ENCODE assay signal across 1 cellular context in genomic region chr1:178776553-178776952, GRCh38.
A peak's percentile ranks its signal among the peaks of the same experiment; 100 is the strongest.
TF ChIP-seq lines count a peak whose summit lies in the region.

No MANE protein-coding gene starts in this region.

TF ChIP-seq in HepG2, 621 proteins besides CTCF, POLR2A, EP300 and RAD21 (continued from another document and continues in another):
- peak; percentile 45; the same call in 1 of the 2 replicates for TF ChIP-seq SAP130 (CRISPR knock-in tag; IDR thresholded peaks at IDR 0.05; ENCODE audit: low read depth)
- TF ChIP-seq ZSCAN5A (CRISPR knock-in tag; IDR thresholded peaks at IDR 0.05; ENCODE audit: borderline replicate concordance), result no peak
- no peak for TF ChIP-seq PHB2 (IDR thresholded peaks at IDR 0.05; ENCODE audit: partially characterized antibody)
- TF ChIP-seq YY1 (IDR thresholded peaks at IDR 0.05; ENCODE audit: insufficient read depth, insufficient replicate concordance, low read depth, low read length), result no peak
- TF ChIP-seq RFXANK (CRISPR knock-in tag; IDR thresholded peaks at IDR 0.05), result no peak
- no peak for TF ChIP-seq ZNF513 (CRISPR knock-in tag; conservative IDR thresholded peaks at IDR 0.05)
- no peak for TF ChIP-seq POLR2AphosphoS2 (IDR thresholded peaks at IDR 0.05; ENCODE audit: low read depth, low read length)
- no peak for TF ChIP-seq ZNF775 (CRISPR knock-in tag; IDR thresholded peaks at IDR 0.05; ENCODE audit: borderline replicate concordance)
- no peak for TF ChIP-seq ZNF251 (CRISPR knock-in tag; IDR thresholded peaks at IDR 0.05)
- no peak for TF ChIP-seq EHMT2 (IDR thresholded peaks at IDR 0.05; ENCODE audit: borderline replicate concordance, low read depth, low read length)
- no peak for TF ChIP-seq ZBTB39 (CRISPR knock-in tag; IDR thresholded peaks at IDR 0.05)
- no peak for TF ChIP-seq ZNF12 (CRISPR knock-in tag; IDR thresholded peaks at IDR 0.05)
- TF ChIP-seq KLF15 (CRISPR knock-in tag; IDR thresholded peaks at IDR 0.05; ENCODE audit: borderline replicate concordance), result no peak
- no peak for TF ChIP-seq CSRNP2 (CRISPR knock-in tag; conservative IDR thresholded peaks at IDR 0.05; ENCODE audit: low read depth)
- TF ChIP-seq MAZ (IDR thresholded peaks at IDR 0.05; ENCODE audit: borderline replicate concordance, low read depth, low read length), result no peak
- no peak for TF ChIP-seq MAZ (CRISPR knock-in tag; IDR thresholded peaks at IDR 0.05; ENCODE audit: low read depth)
- TF ChIP-seq TIGD3 (CRISPR knock-in tag; IDR thresholded peaks at IDR 0.05; ENCODE audit: borderline replicate concordance), result no peak
- TF ChIP-seq RFX3 (CRISPR knock-in tag; IDR thresholded peaks at IDR 0.05), result no peak
- no peak for TF ChIP-seq ZFP82 (CRISPR knock-in tag; IDR thresholded peaks at IDR 0.05; ENCODE audit: borderline replicate concordance)
- no peak for TF ChIP-seq ZNF510 (CRISPR knock-in tag; IDR thresholded peaks at IDR 0.05; ENCODE audit: low read depth)
- TF ChIP-seq ATF3 (CRISPR knock-in tag; IDR thresholded peaks at IDR 0.05), result no peak
- TF ChIP-seq UBTF (CRISPR knock-in tag; IDR thresholded peaks at IDR 0.05), result no peak
- peak; percentile 71 for TF ChIP-seq RARA (CRISPR knock-in tag; IDR thresholded peaks at IDR 0.05)
- no peak for TF ChIP-seq ZNF142 (CRISPR knock-in tag; IDR thresholded peaks at IDR 0.05)
- no peak for TF ChIP-seq ATRX (CRISPR knock-in tag; IDR thresholded peaks at IDR 0.05; ENCODE audit: borderline replicate concordance)
- no peak for TF ChIP-seq RARG (CRISPR knock-in tag; IDR thresholded peaks at IDR 0.05; ENCODE audit: low read depth)
- TF ChIP-seq HOXA3 (CRISPR knock-in tag; IDR thresholded peaks at IDR 0.05), result no peak
- TF ChIP-seq SKI (IDR thresholded peaks at IDR 0.05; ENCODE audit: partially characterized antibody), result no peak
- TF ChIP-seq TAF1 (CRISPR knock-in tag; IDR thresholded peaks at IDR 0.05), result no peak
- TF ChIP-seq ZNF609 (CRISPR knock-in tag; IDR thresholded peaks at IDR 0.05; ENCODE audit: borderline replicate concordance), result no peak
- TF ChIP-seq ZEB1 (IDR thresholded peaks at IDR 0.05; ENCODE audit: insufficient replicate concordance, low read depth), result no peak
- TF ChIP-seq BCL6 (CRISPR knock-in tag; IDR thresholded peaks at IDR 0.05), result peak; percentile 88
- TF ChIP-seq ELF1 (CRISPR knock-in tag; IDR thresholded peaks at IDR 0.05), result no peak
- no peak for TF ChIP-seq ZNF550 (CRISPR knock-in tag; IDR thresholded peaks at IDR 0.05; ENCODE audit: borderline replicate concordance)
- no peak for TF ChIP-seq ATF4 (CRISPR knock-in tag; IDR thresholded peaks at IDR 0.05)
- peak; percentile 81 for TF ChIP-seq FOXA3 (CRISPR knock-in tag; IDR thresholded peaks at IDR 0.05)
- TF ChIP-seq KDM6A (CRISPR knock-in tag; IDR thresholded peaks at IDR 0.05; ENCODE audit: low read depth), result 0 out of 2 replicates have a peak, but pooled peaks have one; percentile 39
